ENCODE assay signal across 6 cellular contexts in the genomic region with DNA sequence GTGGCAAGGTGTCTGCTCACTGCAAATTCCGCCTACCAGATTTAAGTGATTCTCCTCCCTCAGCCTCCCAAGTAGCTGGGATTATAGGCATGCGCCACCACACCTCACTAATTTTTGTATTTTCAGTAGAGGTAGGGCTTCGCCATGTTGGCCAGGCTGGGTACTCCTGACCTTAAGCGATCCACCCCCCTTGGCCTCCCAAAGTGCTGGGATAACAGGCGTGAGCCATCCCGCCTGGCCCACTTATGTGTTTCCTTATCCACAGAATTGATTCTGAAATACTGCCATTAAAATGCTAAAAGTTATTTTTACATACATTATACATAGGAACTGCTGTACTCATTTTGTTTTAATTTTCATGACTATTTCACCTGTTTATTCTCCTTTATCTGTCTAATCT.
"Had no signal": no experiment of that assay in that cellular context is flagged by ENCODE, and none has a peak within 500 bp of the region (broad histone marks: within the 10 kb centered on the region; RNA-seq: fewer than 3 reads in every experiment).

No MANE protein-coding gene starts in this region.

- FAIRE-seq: H1, H54, HepG2 had no signal

- DNase-seq: H9, HFFc6, KBM-7 had no signal
